ENCODE assay signal across 16 cellular contexts in genomic region chr1:40786171-40786994, GRCh38. TPM values are rescaled to one million over a fixed set of nuclear protein-coding genes. Genes with fewer than 3 reads are reported as not detected.
"Had no signal": no experiment of that assay in that cellular context is flagged by ENCODE, and none has a peak within 500 bp of the region (broad histone marks: within the 10 kb centered on the region; RNA-seq: fewer than 3 reads in every experiment).

No MANE protein-coding gene starts in this region.

- ATAC-seq: foreskin keratinocyte; stimulated activated memory B cell treated with anti-CD40 and anti-IgM and Interleukin-4, amounts not matched to agents 10 μg/mL and 1 μg/mL and 100 μg/mL, for 72 hours had no signal

- H3K36me3 Mint-ChIP-seq: stimulated activated memory B cell treated with anti-CD40 and anti-IgM and Interleukin-4, amounts not matched to agents 10 μg/mL and 1 μg/mL and 100 μg/mL, for 72 hours had no signal

- H3K27ac Mint-ChIP-seq: activated B cell treated with CpG ODN at 0.5 μM for 24 hours; activated CD4-positive, alpha-beta T cell treated with anti-CD3 and anti-CD28 coated beads, Interleukin-2, amount 10 ng/mL, durations not matched to agents 7 days and 5 days; activated naive CD4-positive, alpha-beta T cell treated with anti-CD3 and anti-CD28 coated beads, Interleukin-2, amount 10 ng/mL, durations not matched to agents 7 days and 5 days; stimulated activated memory B cell treated with anti-CD40 and anti-IgM and Interleukin-4, amounts not matched to agents 10 μg/mL and 1 μg/mL and 100 μg/mL, for 72 hours had no signal

- DNase-seq: activated B cell treated with CpG ODN at 0.5 μM for 24 hours; activated CD4-positive, alpha-beta T cell treated with anti-CD3 and anti-CD28 coated beads, Interleukin-2, amount 10 ng/mL, durations not matched to agents 7 days and 5 days; activated naive CD4-positive, alpha-beta T cell treated with anti-CD3 and anti-CD28 coated beads, Interleukin-2, amount 10 ng/mL, durations not matched to agents 7 days and 5 days; foreskin keratinocyte; kidney glomerular epithelial cell; mesendoderm; stimulated activated CD4-positive, alpha-beta T cell treated with anti-CD3 and anti-CD28 coated beads, Interleukin-2, amount 100 ng/mL, for 48 hours; T-helper 2 cell; trophoblast cell had no signal

- H3K9me3 Mint-ChIP-seq: activated B cell treated with CpG ODN at 0.5 μM for 24 hours; activated CD4-positive, alpha-beta T cell treated with anti-CD3 and anti-CD28 coated beads, Interleukin-2, amount 10 ng/mL, durations not matched to agents 7 days and 5 days; activated naive CD4-positive, alpha-beta T cell treated with anti-CD3 and anti-CD28 coated beads, Interleukin-2, amount 10 ng/mL, durations not matched to agents 7 days and 5 days; stimulated activated memory B cell treated with anti-CD40 and anti-IgM and Interleukin-4, amounts not matched to agents 10 μg/mL and 1 μg/mL and 100 μg/mL, for 72 hours had no signal

- H3K4me3 Mint-ChIP-seq: activated B cell treated with CpG ODN at 0.5 μM for 24 hours; activated CD4-positive, alpha-beta T cell treated with anti-CD3 and anti-CD28 coated beads, Interleukin-2, amount 10 ng/mL, durations not matched to agents 7 days and 5 days; activated naive CD4-positive, alpha-beta T cell treated with anti-CD3 and anti-CD28 coated beads, Interleukin-2, amount 10 ng/mL, durations not matched to agents 7 days and 5 days had no signal

- H3K27ac ChIP-seq: foreskin keratinocyte had no signal

- FAIRE-seq: astrocyte, bronchial epithelial cell, TTC549 had no signal

- H3K4me1 ChIP-seq: foreskin keratinocyte had no signal

RNA-seq across cellular contexts. Expression of gene KCNQ4, which starts 2.8 kb away (rescaled TPM):
- total RNA-seq: dermis microvascular lymphatic vessel endothelial cell, foreskin keratinocyte, pulmonary artery endothelial cell had no signal
- polyA plus RNA-seq: neural cell had no signal
